ENCODE assay signal across 11 cellular contexts in the genomic region with DNA sequence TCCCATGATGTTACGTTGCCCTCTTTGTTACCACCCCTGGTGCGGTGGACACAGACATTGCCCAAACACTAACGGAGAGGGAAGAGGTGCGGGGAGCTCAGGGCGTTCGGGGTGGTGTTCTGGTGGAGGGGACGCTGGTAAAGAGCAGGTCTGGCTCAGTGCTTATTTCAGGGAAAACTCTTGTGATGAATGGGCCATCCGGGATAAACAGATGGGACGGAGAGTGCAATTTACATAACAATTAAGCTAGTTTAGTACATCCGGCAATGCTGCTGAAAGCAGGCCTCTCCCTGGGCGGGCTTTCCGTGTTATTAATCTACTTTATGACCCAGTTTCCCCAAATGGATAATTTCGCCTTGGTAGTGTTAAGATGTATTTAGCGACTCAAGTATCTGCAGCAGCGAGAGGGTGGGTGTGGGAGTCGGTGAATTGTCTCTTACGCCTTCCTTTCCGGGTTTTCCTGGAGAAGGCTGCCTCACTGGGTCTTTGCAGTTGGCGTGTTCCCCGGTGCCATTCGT. TPM values are rescaled to one million over a fixed set of nuclear protein-coding genes. Genes with fewer than 3 reads are reported as not detected.
DNase-seq lines count a peak whose midpoint lies in the region; ATAC-seq and TF ChIP-seq lines count a peak whose summit lies in the region.
"Had no signal": no experiment of that assay in that cellular context is flagged by ENCODE, and none has a peak within 500 bp of the region (broad histone marks: within the 10 kb centered on the region; RNA-seq: fewer than 3 reads in every experiment).

No MANE protein-coding gene starts in this region.

- H3K27me3 ChIP-seq in NT2/D1 (ENCODE audit: insufficient read depth, insufficient read length) (peaks cover 85% of the 10 kb centered on the region), trophoblast cell (ENCODE audit: insufficient read depth, low read length) (no peaks in the 10 kb centered on the region), Karpas-422 (ENCODE audit: low read length) (no peaks in the 10 kb centered on the region)
- H3K27me3 ChIP-seq: BE2C had no signal

- H4K8ac ChIP-seq in trophoblast cell (ENCODE audit: low read depth, low read length), result peak overlapping the region; percentile 2

- H3K9me2 ChIP-seq in Karpas-422 (replicated peaks; ENCODE audit: insufficient read depth, low read length), result no peaks in the 10 kb centered on the region

- peak overlapping the region; percentile 28 for H3K18ac ChIP-seq in trophoblast cell (ENCODE audit: low read length)

- H3K4me2 ChIP-seq in trophoblast cell (ENCODE audit: low read length), result peak overlapping the region; percentile 42
- H3K4me2 ChIP-seq in Karpas-422 (ENCODE audit: low read depth, low read length, poor library complexity, severe bottlenecking), result no peak overlapping the region

- no peak for ATAC-seq in omental fat pad (ENCODE audit: low FRiP score)
- ATAC-seq: K562 had no signal

- H3K79me2 ChIP-seq in trophoblast cell (ENCODE audit: control insufficient read depth, insufficient read depth, low read length, poor library complexity) (no peaks in the 10 kb centered on the region), Karpas-422 (ENCODE audit: low read length) (peaks cover 97% of the 10 kb centered on the region)

- no CpG with 5 or more reads among the region's 21 CpGs for WGBS in trophoblast cell (ENCODE audit: extremely low coverage, insufficient coverage, insufficient read length)

- TF ChIP-seq CTCF in omental fat pad (IDR thresholded peaks at IDR 0.05), result no peak

- DNase-seq in D341Med (ENCODE audit: low spot score) (peak; percentile 43), NT2/D1 (ENCODE audit: low read depth, low spot score) (peak; percentile 89), head of caudate nucleus (peak in 35 of 42 donors; percentile 21 to 89 (median 65)), trophoblast cell (no peak), RPMI8226 (no peak), omental fat pad (ENCODE audit: low spot score) (no peak), NCI-H510A treated with DMSO at 0.1 percent for 48 hours (lab: John Stamatoyannopoulos, UW) (no peak), Karpas-422 (no peak)
- DNase-seq: BE2C, NCI-H2171 treated with DMSO at 0.1 percent for 48 hours had no signal

- no peak overlapping the region for H4K91ac ChIP-seq in trophoblast cell (ENCODE audit: low read depth, low read length)

- no peak overlapping the region for H2BK5ac ChIP-seq in trophoblast cell (ENCODE audit: low read depth, low read length, poor library complexity)

- H4K20me1 ChIP-seq in Karpas-422 (ENCODE audit: insufficient read depth, low read depth, low read length), result peaks cover 22% of the 10 kb centered on the region; the same call in 1 of the 2 replicates

- 0 out of 2 replicates have a peak, but pooled peaks cover 6% of the 10 kb centered on the region for H3K9me3 ChIP-seq in NT2/D1 (ENCODE audit: insufficient read depth, low read length)
- H3K9me3 ChIP-seq in trophoblast cell (ENCODE audit: insufficient read depth, low read depth, low read length), result peaks cover 2% of the 10 kb centered on the region
- H3K9me3 ChIP-seq in Karpas-422 (ENCODE audit: low read length), result no peaks in the 10 kb centered on the region
- H3K9me3 ChIP-seq: BE2C had no signal

- H3K4ac ChIP-seq in trophoblast cell (ENCODE audit: low read depth, low read length), result no peak overlapping the region

- H2AK5ac ChIP-seq in trophoblast cell (ENCODE audit: low read length), result no peak overlapping the region

- H3K27ac ChIP-seq in trophoblast cell (ENCODE audit: low read depth, low read length) (peak overlapping the region; percentile 11), Karpas-422 (ENCODE audit: low read length) (no peak overlapping the region)

- H3K14ac ChIP-seq in trophoblast cell (ENCODE audit: low read length), result no peak overlapping the region

- peaks cover 2% of the 10 kb centered on the region for H3K79me1 ChIP-seq in trophoblast cell (ENCODE audit: low read length)

- H4K12ac ChIP-seq in trophoblast cell (ENCODE audit: low read depth, low read length), result no peak overlapping the region

- H3K36me3 ChIP-seq in NT2/D1 (ENCODE audit: insufficient read depth, insufficient read length, low read length), result peaks cover 22% of the 10 kb centered on the region
- peaks cover 3 to 4% of the 10 kb centered on the region in 2 experiments for H3K36me3 ChIP-seq in trophoblast cell (ENCODE audit: control insufficient read depth in 1 of 2, insufficient read depth in 2 of 2, low read length in 2 of 2)
- H3K36me3 ChIP-seq in Karpas-422 (ENCODE audit: insufficient read depth, low read length), result no peaks in the 10 kb centered on the region

- no peak overlapping the region for H2BK12ac ChIP-seq in trophoblast cell (ENCODE audit: low read length)

- no peak overlapping the region for H2AFZ ChIP-seq in trophoblast cell (ENCODE audit: insufficient read depth, low read length, poor library complexity)
- H2AFZ ChIP-seq in Karpas-422 (ENCODE audit: low read length), result no peak overlapping the region

- intact Hi-C loops in head of caudate nucleus (cut with DNase I), result no loop called here

- H2BK120ac ChIP-seq in trophoblast cell (ENCODE audit: insufficient read depth, low read length, poor library complexity), result no peak overlapping the region

- H3K4me1 ChIP-seq in NT2/D1 (ENCODE audit: insufficient read depth, insufficient read length), result peaks cover 26% of the 10 kb centered on the region
- peaks cover 25 to 27% of the 10 kb centered on the region in 2 experiments for H3K4me1 ChIP-seq in trophoblast cell (ENCODE audit: control insufficient read depth in 1 of 2, insufficient read depth in 2 of 2, low read length in 2 of 2)
- peaks cover 27% of the 10 kb centered on the region for H3K4me1 ChIP-seq in Karpas-422 (ENCODE audit: low read length)
- H3K4me1 ChIP-seq: BE2C had no signal

- H3K4me3 ChIP-seq in NT2/D1 (ENCODE audit: insufficient read length, low read depth) (peak overlapping the region; percentile 24), trophoblast cell (ENCODE audit: low read depth, low read length) (no peak overlapping the region), Karpas-422 (ENCODE audit: low read length) (no peak overlapping the region)
- H3K4me3 ChIP-seq: K562 had no signal

- H3K9ac ChIP-seq in NT2/D1 (ENCODE audit: insufficient read length, low read depth) (peak overlapping the region; percentile 32), trophoblast cell (ENCODE audit: low read length) (no peak overlapping the region), Karpas-422 (ENCODE audit: low read length) (no peak overlapping the region)

- no peak overlapping the region for H3K23ac ChIP-seq in trophoblast cell (ENCODE audit: low read length)

RNA-seq across cellular contexts. Expression of a gene that starts 25.1 kb away (rescaled TPM):
- 6.5 and 6.6 TPM in 2 replicates for polyA plus RNA-seq in trophoblast cell (2013)
- 10 to 100 TPM; 10.8 to 35.0 (median 20.4) TPM for total RNA-seq in omental fat pad
- 20.3 and 23.8 TPM in 2 replicates for total RNA-seq in Karpas-422 (2014; rRNA removed; shearing (Covaris generic); ENCODE audit: low replicate concordance)

Comparison
In these comparisons a context has a peak if more than half of its experiments do, and no peak if none do; other contexts are left out.
1. DNase-seq: peak in D341Med (single experiment), NT2/D1 (single experiment) and head of caudate nucleus (35 of 42); none in trophoblast cell (0 of 2), RPMI8226 (single experiment), omental fat pad (single experiment), NCI-H510A treated with DMSO at 0.1 percent for 48 hours (single experiment) and Karpas-422 (single experiment).